26 cellular contexts compared by ENCODE assay signal in the genomic region with DNA sequence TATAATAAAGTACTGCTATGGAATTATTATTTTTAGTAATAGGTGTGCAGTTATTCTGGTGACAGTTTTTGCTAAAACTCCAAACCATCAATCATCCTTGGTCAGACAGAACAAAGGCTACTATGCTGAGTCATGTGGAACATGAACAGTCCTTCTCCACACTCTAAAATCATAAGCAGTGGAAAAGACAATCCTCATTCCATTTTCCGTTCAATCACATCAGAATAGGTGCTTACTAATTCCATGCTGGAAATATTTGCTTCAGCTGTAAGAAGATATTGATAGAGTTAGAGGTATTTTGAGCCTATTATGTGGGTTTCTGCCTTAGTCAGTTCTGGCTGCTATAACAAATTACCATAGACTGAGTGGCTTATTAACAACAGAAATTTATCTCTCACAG.
"Had no signal": no experiment of that assay in that cellular context is flagged by ENCODE, and none has a peak within 500 bp of the region (broad histone marks: within the 10 kb centered on the region; RNA-seq: fewer than 3 reads in every experiment).

No MANE protein-coding gene starts in this region.

- H3K4me3 Mint-ChIP-seq: activated naive CD8-positive, alpha-beta T cell; effector memory CD8-positive, alpha-beta T cell; natural killer cell had no signal

- H3K4me1 Mint-ChIP-seq: natural killer cell had no signal

- H3K27me3 Mint-ChIP-seq: activated naive CD8-positive, alpha-beta T cell; effector memory CD8-positive, alpha-beta T cell; progenitor cell of endocrine pancreas had no signal

- H3K4me2 ChIP-seq: smooth muscle cell had no signal

- H3K36me3 ChIP-seq: ascending aorta, brain microvascular endothelial cell, neutrophil, transverse colon had no signal

- FAIRE-seq: kidney, TTC549 had no signal

- H3K9me3 ChIP-seq: ascending aorta, neutrophil, testis, transverse colon had no signal

- H3K4me1 ChIP-seq: ascending aorta, transverse colon had no signal

- H3K27ac ChIP-seq: ascending aorta, brain microvascular endothelial cell, neutrophil, testis, transverse colon, VCaP had no signal

- H3K27ac Mint-ChIP-seq: activated naive CD8-positive, alpha-beta T cell; effector memory CD8-positive, alpha-beta T cell; natural killer cell; progenitor cell of endocrine pancreas had no signal

- ATAC-seq: effector memory CD8-positive, alpha-beta T cell; natural killer cell; sciatic nerve had no signal

- H3K4me3 ChIP-seq: ascending aorta, smooth muscle cell, testis, transverse colon had no signal

- H3K27me3 ChIP-seq: ascending aorta, brain microvascular endothelial cell, neutrophil, testis, transverse colon had no signal

- H3K36me3 Mint-ChIP-seq: activated naive CD8-positive, alpha-beta T cell; natural killer cell had no signal

- DNase-seq: activated CD4-positive, alpha-beta T cell treated with anti-CD3 and anti-CD28 coated beads for 4 hours; activated CD4-positive, alpha-beta T cell treated with anti-CD3 and anti-CD28 coated beads, Interleukin-2, amount 50 U/mL, for 4 hours; activated effector memory CD4-positive, alpha-beta T cell treated with Interleukin-2 at 50 U/mL for 16 hours; activated naive CD4-positive, alpha-beta T cell treated with Interleukin-2 at 50 U/mL for 16 hours; activated T-cell treated with anti-CD3 and anti-CD28 coated beads for 4 hours; brain microvascular endothelial cell; effector memory CD8-positive, alpha-beta T cell; erythroblast; head of caudate nucleus; hippocampal formation; kidney; midbrain; natural killer cell; retina; stimulated activated CD4-positive, alpha-beta T cell treated with anti-CD3 and anti-CD28 coated beads, Interleukin-1b, Interleukin-23, amount 100 ng/mL, for 48 hours; stimulated activated naive CD4-positive, alpha-beta T cell; testis; transverse colon had no signal
